In the genomic region with DNA sequence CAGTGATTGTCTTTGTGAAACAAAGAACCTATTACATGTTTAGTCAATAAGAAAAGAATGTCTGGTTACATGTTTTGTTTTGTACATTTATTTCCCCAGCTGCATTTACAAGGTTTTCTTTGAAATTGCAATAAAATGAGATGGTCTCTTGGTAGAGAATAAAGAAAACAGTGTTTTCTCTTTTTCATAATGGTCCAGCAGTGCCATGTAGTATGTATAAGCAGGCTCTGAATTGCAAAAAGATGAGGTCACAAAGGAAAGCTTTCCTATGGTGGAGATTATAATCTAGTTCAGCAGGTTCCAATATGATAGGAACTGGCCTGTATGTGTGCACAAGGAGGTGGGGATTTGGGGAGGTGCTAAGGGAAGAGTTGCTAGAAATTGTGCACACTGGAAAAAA, we compare ENCODE assay signal across 21 cellular contexts.
DNase-seq lines count a peak whose midpoint lies in the region; ATAC-seq and TF ChIP-seq lines count a peak whose summit lies in the region.
"Had no signal": no experiment of that assay in that cellular context is flagged by ENCODE, and none has a peak within 500 bp of the region (broad histone marks: within the 10 kb centered on the region; RNA-seq: fewer than 3 reads in every experiment).

No MANE protein-coding gene starts in this region.

- H3K27me3 ChIP-seq in RWPE2 (ENCODE audit: insufficient read depth, poor library complexity, severe bottlenecking) (no peaks in the 10 kb centered on the region), left lung (no peaks in the 10 kb centered on the region), thyroid gland (no peaks in the 10 kb centered on the region), stomach (no peaks in the 10 kb centered on the region)
- H3K27me3 ChIP-seq: gastrocnemius medialis, uterus had no signal

- no peak for TF ChIP-seq EP300 in stomach (IDR thresholded peaks at IDR 0.05)

- ATAC-seq in RWPE2 (ENCODE audit: low read depth), result peak; percentile 57; the same call in 1 of the 3 replicates
- ATAC-seq in left lung, result no peak
- no peak for ATAC-seq in HG03045 (IDR thresholded peaks at IDR 0.05; ENCODE audit: unreplicated experiment)
- ATAC-seq: activated T-cell treated with anti-CD3 and anti-CD28 coated beads, Interleukin-2, amount 50 U/mL, for 4 hours; gastrocnemius medialis; HCT116; naive thymus-derived CD8-positive, alpha-beta T cell; right cardiac atrium; T-cell had no signal

- H3K9me3 ChIP-seq in RWPE2 (ENCODE audit: severe bottlenecking), result no peaks in the 10 kb centered on the region
- H3K9me3 ChIP-seq in left lung, result no peaks in the 10 kb centered on the region
- no peaks in the 10 kb centered on the region for H3K9me3 ChIP-seq in thyroid gland
- peaks cover 0 to 4% (median 2%) of the 10 kb centered on the region in 4 donors for H3K9me3 ChIP-seq in stomach
- H3K9me3 ChIP-seq: gastrocnemius medialis, uterus had no signal

- H3K4me3 ChIP-seq in RWPE2 (ENCODE audit: severe bottlenecking) (no peak overlapping the region), left lung (no peak overlapping the region), thyroid gland (replicated peaks in 1 of 3) (no peak overlapping the region), stomach (no peak overlapping the region)
- H3K4me3 ChIP-seq: gastrocnemius medialis, uterus had no signal

- intact Hi-C loops in left lung (cut with DNase I), result no loop called here
- intact Hi-C loops in thyroid gland (cut with DNase I), result no loop called here
- intact Hi-C loops in stomach (cut with DNase I; ENCODE audit: low total_unique reads), result no loop called here

- TF ChIP-seq CTCF in RWPE2 (IDR thresholded peaks at IDR 0.05; ENCODE audit: poor library complexity, severe bottlenecking) (no peak), left lung (IDR thresholded peaks at IDR 0.05) (no peak), thyroid gland (IDR thresholded peaks at IDR 0.05) (no peak), stomach (IDR thresholded peaks at IDR 0.05) (no peak)

- DNase-seq in DMS53 treated with DMSO at 0.1 percent for 48 hours (lab: John Stamatoyannopoulos, UW; ENCODE audit: unreplicated experiment) (peak; percentile 44), RWPE2 (ENCODE audit: low spot score) (no peak), foreskin melanocyte (peak; percentile 78), pons (ENCODE audit: low spot score) (peak; percentile 91), left lung (no peak), thyroid gland (no peak), stomach (no peak)
- DNase-seq: activated naive CD4-positive, alpha-beta T cell treated with anti-CD3 and anti-CD28 coated beads for 36 hours; activated T-cell treated with anti-CD3 and anti-CD28 coated beads, Interleukin-2, amount 50 U/mL, for 4 hours; central memory CD4-positive, alpha-beta T cell; gastrocnemius medialis; kidney glomerular epithelial cell; naive thymus-derived CD8-positive, alpha-beta T cell; NCI-H187; NCI-H82; right cardiac atrium; Right ventricle myocardium superior; T-cell; uterus had no signal

- H3K27ac ChIP-seq in RWPE2 (ENCODE audit: poor library complexity, severe bottlenecking), result peak overlapping the region; percentile 52
- H3K27ac ChIP-seq in left lung, result no peak overlapping the region
- H3K27ac ChIP-seq in thyroid gland, result no peak overlapping the region
- no peak overlapping the region for H3K27ac ChIP-seq in stomach
- H3K27ac ChIP-seq: gastrocnemius medialis, uterus had no signal

- no peaks in the 10 kb centered on the region for H3K36me3 ChIP-seq in RWPE2 (ENCODE audit: low read depth)
- no peaks in the 10 kb centered on the region for H3K36me3 ChIP-seq in left lung
- no peaks in the 10 kb centered on the region for H3K36me3 ChIP-seq in thyroid gland
- no peaks in the 10 kb centered on the region for H3K36me3 ChIP-seq in stomach
- H3K36me3 ChIP-seq: gastrocnemius medialis, uterus had no signal

- H3K4me1 ChIP-seq in RWPE2 (ENCODE audit: insufficient read depth, poor library complexity, severe bottlenecking) (peaks cover 14% of the 10 kb centered on the region), left lung (no peaks in the 10 kb centered on the region), thyroid gland (no peaks in the 10 kb centered on the region), stomach (peaks cover 0 to 11% (median 0%) of the 10 kb centered on the region in 4 donors)
- H3K4me1 ChIP-seq: gastrocnemius medialis, uterus had no signal

- TF ChIP-seq POLR2A in thyroid gland (IDR thresholded peaks at IDR 0.05) (no peak), stomach (IDR thresholded peaks at IDR 0.05) (no peak)

Comparison
In these comparisons a context has a peak if more than half of its experiments do, and no peak if none do; other contexts are left out.
1. DNase-seq: peak in DMS53 treated with DMSO at 0.1 percent for 48 hours (single experiment), foreskin melanocyte (single experiment) and pons (single experiment); none in RWPE2 (single experiment), left lung (0 of 2), thyroid gland (0 of 2) and stomach (single experiment).